In the genomic region with DNA sequence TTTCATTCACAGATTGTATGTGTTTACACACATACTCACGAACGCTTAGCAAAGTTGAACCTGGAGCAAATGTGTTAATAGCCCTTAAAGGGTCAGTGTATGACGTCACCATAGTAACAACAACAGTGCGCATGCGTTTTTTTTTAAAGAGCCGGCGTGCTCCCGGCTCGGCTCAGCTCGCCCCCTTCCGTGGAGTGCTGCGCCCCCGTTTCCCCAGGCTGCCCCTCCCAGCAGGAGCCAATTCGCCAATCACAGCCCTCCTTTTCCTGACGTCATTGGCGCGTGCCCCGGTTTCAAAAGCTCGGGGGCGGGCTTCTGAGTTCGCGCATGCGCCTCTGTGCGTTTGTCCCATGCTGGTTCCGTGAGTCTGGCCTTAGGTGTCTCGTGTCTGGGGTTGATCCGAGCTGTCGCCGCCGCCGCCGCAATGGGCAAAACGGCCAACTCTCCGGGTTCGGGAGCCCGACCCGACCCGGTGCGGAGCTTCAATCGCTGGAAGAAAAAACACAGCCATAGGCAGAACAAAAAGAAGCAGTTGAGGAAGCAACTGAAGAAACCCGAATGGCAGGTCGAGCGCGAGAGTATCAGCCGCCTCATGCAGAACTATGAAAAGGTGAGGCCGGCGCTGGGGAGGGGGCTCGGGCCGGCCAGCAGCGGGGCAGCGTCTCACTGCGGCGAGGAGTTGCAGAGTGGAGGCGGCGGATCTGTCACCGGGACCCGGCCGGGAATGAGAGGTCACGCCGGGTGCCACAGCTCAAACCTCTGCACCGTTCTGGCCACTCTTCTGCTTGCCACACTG, we compare ENCODE assay signal across 8 cellular contexts. TPM values are rescaled to one million over a fixed set of nuclear protein-coding genes. Genes with fewer than 3 reads are reported as not detected.
A peak's percentile ranks its signal among the peaks of the same experiment; 100 is the strongest.
DNase-seq lines count a peak whose midpoint lies in the region; ATAC-seq and TF ChIP-seq lines count a peak whose summit lies in the region.

Gene DDX10, plus strand, starts transcription at position 340 of the 796 bp plus-strand sequence. Its CDS starts 85 bp downstream, at position 425.

- H3K27me3 ChIP-seq in esophagus (ENCODE audit: control insufficient read depth in 1 of 2, insufficient read depth in 2 of 2, low read length in 2 of 2): no peaks in the 10 kb centered on the region
- H3K27me3 ChIP-seq in mucosa of stomach (ENCODE audit: control insufficient read depth, insufficient read depth, low read length): no peaks in the 10 kb centered on the region

- H3K36me3 ChIP-seq in esophagus (ENCODE audit: control insufficient read depth in 2 of 2, insufficient read depth in 2 of 2, low read length in 1 of 2): no peaks in the 10 kb centered on the region
- no peaks in the 10 kb centered on the region for H3K36me3 ChIP-seq in mucosa of stomach (ENCODE audit: control insufficient read depth, insufficient read depth, low read length)

- no peaks in the 10 kb centered on the region for H3K9me3 Mint-ChIP-seq in activated T-cell treated with anti-CD3 and anti-CD28 coated beads, Interleukin-2, amount 50 U/mL, for 24 hours

- H3K27ac ChIP-seq in esophagus (ENCODE audit: low read depth in 2 of 2, low read length in 1 of 2): peak within 1 kb of the TSS; percentile 38 to 76

- WGBS in esophagus, 2 donors: 0% methylated on average over 61 of the region's 61 CpGs

- H3K4me1 ChIP-seq in esophagus (ENCODE audit: control insufficient read depth in 2 of 2, insufficient read depth in 2 of 2, low read length in 1 of 2) (peaks cover 2 to 3% of the 10 kb centered on the region in 2 donors), mucosa of stomach (ENCODE audit: control insufficient read depth, insufficient read depth, low read length) (peaks cover 8% of the 10 kb centered on the region)

- H3K27ac Mint-ChIP-seq in activated T-cell treated with anti-CD3 and anti-CD28 coated beads, Interleukin-2, amount 50 U/mL, for 24 hours: peak within 1 kb of the TSS; percentile 99

- peak; percentile 99 for DNase-seq in DMS53 (lab: John Stamatoyannopoulos, UW)
- peak; percentile 99 for DNase-seq in KBM-7
- peak; percentile 99 for DNase-seq in activated T-cell treated with anti-CD3 and anti-CD28 coated beads, Interleukin-2, amount 50 U/mL, for 24 hours
- peak; percentile 96 to 98 for DNase-seq in stimulated activated CD8-positive, alpha-beta memory T cell treated with anti-CD3 and anti-CD28 coated beads, Interleukin-7, amount 100 ng/mL, for 1 hour (ENCODE audit: low read depth in 2 of 2)

- H3K4me3 ChIP-seq in esophagus (ENCODE audit: low read depth in 1 of 2, low read length in 2 of 2) (peak within 1 kb of the TSS; percentile 75 to 98), mucosa of stomach (ENCODE audit: low read length) (peak within 1 kb of the TSS; percentile 49)

- no peaks in the 10 kb centered on the region for H3K27me3 Mint-ChIP-seq in activated T-cell treated with anti-CD3 and anti-CD28 coated beads, Interleukin-2, amount 50 U/mL, for 24 hours

- H3K9me3 ChIP-seq in esophagus (ENCODE audit: control insufficient read depth in 2 of 2, insufficient read depth in 1 of 2, low read depth in 1 of 2, low read length in 1 of 2) (no peaks in the 10 kb centered on the region), mucosa of stomach (ENCODE audit: control insufficient read depth, low read length) (no peaks in the 10 kb centered on the region)

- H3K9ac ChIP-seq in mucosa of stomach (ENCODE audit: low read length): peak within 1 kb of the TSS; percentile 70

- peaks cover 50% of the 10 kb centered on the region for H3K36me3 Mint-ChIP-seq in activated T-cell treated with anti-CD3 and anti-CD28 coated beads, Interleukin-2, amount 50 U/mL, for 24 hours (ENCODE audit: low read depth)

- peak; percentile 81 for ATAC-seq in GM21717 (IDR thresholded peaks at IDR 0.05; ENCODE audit: unreplicated experiment)

- H3K4me1 Mint-ChIP-seq in activated T-cell treated with anti-CD3 and anti-CD28 coated beads, Interleukin-2, amount 50 U/mL, for 24 hours (ENCODE audit: low read depth): peaks cover 46% of the 10 kb centered on the region

- in situ Hi-C loops in KBM-7 (cut with MboI; ENCODE audit: low pct_unique_long_range_greater_than_20kb, low sequenced_read_pairs): no loop called here

- peak within 1 kb of the TSS; percentile 100 for H3K4me3 Mint-ChIP-seq in activated T-cell treated with anti-CD3 and anti-CD28 coated beads, Interleukin-2, amount 50 U/mL, for 24 hours

TF ChIP-seq in PFSK-1, 5 proteins besides CTCF, POLR2A, EP300 and RAD21:
- no peak for TF ChIP-seq TAF1 (IDR thresholded peaks at IDR 0.05; ENCODE audit: borderline replicate concordance, insufficient read depth, low read length)
- no peak for TF ChIP-seq FOXP2 (optimal IDR thresholded peaks at IDR 0.05; ENCODE audit: borderline replicate concordance, extremely low read depth, extremely low read length, insufficient read depth)
- 0 out of 2 replicates have a peak, but pooled peaks have one; percentile 67 for TF ChIP-seq SIN3A (IDR thresholded peaks at IDR 0.05; ENCODE audit: borderline replicate concordance, insufficient read depth, low read length)
- peak; percentile 71; the same call in 1 of the 2 replicates for TF ChIP-seq POLR2AphosphoS5 (IDR thresholded peaks at IDR 0.05; ENCODE audit: low read depth, low read length)
- TF ChIP-seq, protein P1, sequence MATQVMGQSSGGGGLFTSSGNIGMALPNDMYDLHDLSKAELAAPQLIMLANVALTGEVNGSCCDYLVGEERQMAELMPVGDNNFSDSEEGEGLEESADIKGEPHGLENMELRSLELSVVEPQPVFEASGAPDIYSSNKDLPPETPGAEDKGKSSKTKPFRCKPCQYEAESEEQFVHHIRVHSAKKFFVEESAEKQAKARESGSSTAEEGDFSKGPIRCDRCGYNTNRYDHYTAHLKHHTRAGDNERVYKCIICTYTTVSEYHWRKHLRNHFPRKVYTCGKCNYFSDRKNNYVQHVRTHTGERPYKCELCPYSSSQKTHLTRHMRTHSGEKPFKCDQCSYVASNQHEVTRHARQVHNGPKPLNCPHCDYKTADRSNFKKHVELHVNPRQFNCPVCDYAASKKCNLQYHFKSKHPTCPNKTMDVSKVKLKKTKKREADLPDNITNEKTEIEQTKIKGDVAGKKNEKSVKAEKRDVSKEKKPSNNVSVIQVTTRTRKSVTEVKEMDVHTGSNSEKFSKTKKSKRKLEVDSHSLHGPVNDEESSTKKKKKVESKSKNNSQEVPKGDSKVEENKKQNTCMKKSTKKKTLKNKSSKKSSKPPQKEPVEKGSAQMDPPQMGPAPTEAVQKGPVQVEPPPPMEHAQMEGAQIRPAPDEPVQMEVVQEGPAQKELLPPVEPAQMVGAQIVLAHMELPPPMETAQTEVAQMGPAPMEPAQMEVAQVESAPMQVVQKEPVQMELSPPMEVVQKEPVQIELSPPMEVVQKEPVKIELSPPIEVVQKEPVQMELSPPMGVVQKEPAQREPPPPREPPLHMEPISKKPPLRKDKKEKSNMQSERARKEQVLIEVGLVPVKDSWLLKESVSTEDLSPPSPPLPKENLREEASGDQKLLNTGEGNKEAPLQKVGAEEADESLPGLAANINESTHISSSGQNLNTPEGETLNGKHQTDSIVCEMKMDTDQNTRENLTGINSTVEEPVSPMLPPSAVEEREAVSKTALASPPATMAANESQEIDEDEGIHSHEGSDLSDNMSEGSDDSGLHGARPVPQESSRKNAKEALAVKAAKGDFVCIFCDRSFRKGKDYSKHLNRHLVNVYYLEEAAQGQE (IDR thresholded peaks at IDR 0.05; ENCODE audit: insufficient read depth in 1 of 2, low read depth in 2 of 2, low read length in 2 of 2): no peak

RNA-seq across cellular contexts. Expression of gene DDX10, which starts in this region (rescaled TPM):
- polyA plus RNA-seq in PFSK-1 (2012; ENCODE audit: insufficient read length, low read depth): 18.2 TPM
- 10 to 100 TPM; 11.8 to 12.9 TPM for polyA plus RNA-seq in esophagus

Comparison
In these comparisons a context has a peak if more than half of its experiments do, and no peak if none do; other contexts are left out.
1. Peak in every context shown above with its lines: DNase-seq, ATAC-seq, H3K4me3 ChIP-seq and H3K27ac ChIP-seq.